ENCODE assay signal across 12 cellular contexts in the genomic region with DNA sequence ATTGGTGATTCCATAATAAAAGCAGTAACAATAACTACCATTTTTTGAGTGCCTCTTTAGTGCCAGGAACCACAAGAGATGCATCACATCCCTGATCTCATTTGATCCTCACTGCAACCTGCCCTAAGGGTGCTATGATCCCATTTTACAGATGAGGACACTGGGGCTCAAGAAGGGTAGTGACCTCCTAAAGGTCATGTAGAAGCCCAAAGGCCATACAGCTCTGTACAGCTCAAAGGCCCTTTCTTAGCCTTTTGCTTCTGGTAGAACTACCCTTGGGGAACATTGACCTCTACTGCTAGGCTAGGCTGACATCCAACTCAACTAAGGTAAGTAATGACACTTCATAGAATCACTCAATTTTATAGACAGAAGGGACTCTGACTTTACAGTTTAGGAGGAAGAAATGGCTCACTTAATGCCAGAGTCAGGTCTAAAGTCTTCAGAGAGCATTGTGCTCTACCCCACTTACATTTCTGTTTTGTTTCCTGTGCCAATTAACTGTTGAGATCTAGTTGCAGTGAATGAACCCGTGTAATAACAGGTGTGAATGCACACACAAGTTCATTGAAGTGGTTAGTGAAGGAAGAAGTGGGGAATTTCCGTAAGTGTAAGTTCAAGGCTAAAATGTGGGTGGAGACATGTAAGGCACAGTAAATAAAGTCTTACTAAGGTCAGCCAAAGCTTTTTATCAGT. TPM values are rescaled to one million over a fixed set of nuclear protein-coding genes. Genes with fewer than 3 reads are reported as not detected.
DNase-seq lines count a peak whose midpoint lies in the region; ATAC-seq and TF ChIP-seq lines count a peak whose summit lies in the region.
"Had no signal": no experiment of that assay in that cellular context is flagged by ENCODE, and none has a peak within 500 bp of the region (broad histone marks: within the 10 kb centered on the region; RNA-seq: fewer than 3 reads in every experiment).

No MANE protein-coding gene starts in this region.

- peak overlapping the region; percentile 17 for H3K4me3 Mint-ChIP-seq in activated T-cell treated with anti-CD3 and anti-CD28 coated beads, Interleukin-2, amount 50 U/mL, for 4 hours
- H3K4me3 Mint-ChIP-seq in activated CD4-positive, alpha-beta memory T cell treated with anti-CD3 and anti-CD28 coated beads, Interleukin-2, amount 10 ng/mL, durations not matched to agents 7 days and 5 days, result no peak overlapping the region

- no peak for TF ChIP-seq POLR2A in thyroid gland (IDR thresholded peaks at IDR 0.05)

- peaks cover 0 to 58% of the 10 kb centered on the region in 2 donors for H3K4me1 ChIP-seq in left lung
- H3K4me1 ChIP-seq in thyroid gland, result peaks cover 35 to 57% of the 10 kb centered on the region in 2 donors

- peaks cover 49% of the 10 kb centered on the region for H3K4me1 Mint-ChIP-seq in activated T-cell treated with anti-CD3 and anti-CD28 coated beads, Interleukin-2, amount 50 U/mL, for 4 hours (ENCODE audit: low read depth)
- H3K4me1 Mint-ChIP-seq in activated CD4-positive, alpha-beta memory T cell treated with anti-CD3 and anti-CD28 coated beads, Interleukin-2, amount 10 ng/mL, durations not matched to agents 7 days and 5 days, result peaks cover 46% of the 10 kb centered on the region

- CTCF ChIA-PET in activated CD4-positive, alpha-beta memory T cell treated with anti-CD3 and anti-CD28 coated beads, Interleukin-2, amount 10 ng/mL, durations not matched to agents 7 days and 5 days (lab: Charles Lee), result interaction anchor here (1.5 to 1.6 kb wide), 2 partner anchors 23 to 215 kb away, joined by 4 to 7 read pairs; no protein-coding TSS in a partner anchor

- WGBS in thyroid gland, 2 donors, result 24 to 37% methylated on average over 2 of the region's 2 CpGs

- peaks cover 36% of the 10 kb centered on the region for H3K36me3 Mint-ChIP-seq in activated T-cell treated with anti-CD3 and anti-CD28 coated beads, Interleukin-2, amount 50 U/mL, for 4 hours (ENCODE audit: insufficient read depth)
- peaks cover 71% of the 10 kb centered on the region for H3K36me3 Mint-ChIP-seq in activated CD4-positive, alpha-beta memory T cell treated with anti-CD3 and anti-CD28 coated beads, Interleukin-2, amount 10 ng/mL, durations not matched to agents 7 days and 5 days (ENCODE audit: low read depth)

- no peaks in the 10 kb centered on the region for H3K27me3 Mint-ChIP-seq in activated T-cell treated with anti-CD3 and anti-CD28 coated beads, Interleukin-2, amount 50 U/mL, for 4 hours (ENCODE audit: low read depth)
- no peaks in the 10 kb centered on the region for H3K27me3 Mint-ChIP-seq in activated CD4-positive, alpha-beta memory T cell treated with anti-CD3 and anti-CD28 coated beads, Interleukin-2, amount 10 ng/mL, durations not matched to agents 7 days and 5 days

- intact Hi-C loops in left lung (cut with DNase I), result no loop called here
- intact Hi-C loops in thyroid gland (cut with DNase I), result loop anchor here (5.0 kb wide), 1 partner anchor 111 kb away; the partner anchor contains the start of gene B4GALT5

- peak overlapping the region; percentile 71 for H3K27ac Mint-ChIP-seq in activated CD4-positive, alpha-beta memory T cell treated with anti-CD3 and anti-CD28 coated beads, Interleukin-2, amount 10 ng/mL, durations not matched to agents 7 days and 5 days

- H3K27me3 ChIP-seq in left lung (no peaks in the 10 kb centered on the region), thyroid gland (no peaks in the 10 kb centered on the region)
- H3K27me3 ChIP-seq: upper lobe of right lung had no signal

- H3K9me3 ChIP-seq in left lung, result no peaks in the 10 kb centered on the region
- no peaks in the 10 kb centered on the region for H3K9me3 ChIP-seq in thyroid gland
- H3K9me3 ChIP-seq: upper lobe of right lung had no signal

- POLR2A ChIA-PET in activated CD4-positive, alpha-beta memory T cell treated with anti-CD3 and anti-CD28 coated beads, Interleukin-2, amount 10 ng/mL, durations not matched to agents 7 days and 5 days (lab: Charles Lee), result interaction anchor here (0.7 to 4.4 kb wide), 3 partner anchors 11 to 30 kb away, joined by 3 to 18 read pairs (median 3); partner anchors contain the start of gene SLC9A8

- no peak overlapping the region for H3K4me3 ChIP-seq in left lung
- H3K4me3 ChIP-seq in thyroid gland (replicated peaks in 1 of 3), result no peak overlapping the region
- H3K4me3 ChIP-seq: upper lobe of right lung had no signal

- H3K9me3 Mint-ChIP-seq in activated T-cell treated with anti-CD3 and anti-CD28 coated beads, Interleukin-2, amount 50 U/mL, for 4 hours, result no peaks in the 10 kb centered on the region
- peaks cover 3% of the 10 kb centered on the region for H3K9me3 Mint-ChIP-seq in activated CD4-positive, alpha-beta memory T cell treated with anti-CD3 and anti-CD28 coated beads, Interleukin-2, amount 10 ng/mL, durations not matched to agents 7 days and 5 days

- peak; percentile 83 to 87 for ATAC-seq in activated T-cell treated with anti-CD3 and anti-CD28 coated beads, Interleukin-2, amount 50 U/mL, for 4 hours
- ATAC-seq in left lung (peak; percentile 24), HG03571 (IDR thresholded peaks at IDR 0.05; ENCODE audit: unreplicated experiment) (no peak), HG02759 (IDR thresholded peaks at IDR 0.05; ENCODE audit: unreplicated experiment) (no peak)
- ATAC-seq: upper lobe of right lung had no signal

- H3K36me3 ChIP-seq in left lung (peaks cover 0 to 66% of the 10 kb centered on the region in 2 donors), thyroid gland (peaks cover 0 to 16% of the 10 kb centered on the region in 2 donors)

- no peak for DNase-seq in activated T-cell treated with anti-CD3 and anti-CD28 coated beads, Interleukin-2, amount 50 U/mL, for 4 hours
- DNase-seq in activated T-cell treated with anti-CD3 and anti-CD28 coated beads for 4 hours, result no peak
- DNase-seq in activated CD4-positive, alpha-beta memory T cell treated with anti-CD3 and anti-CD28 coated beads, Interleukin-2, amount 10 ng/mL, durations not matched to agents 7 days and 5 days, result no peak
- no peak for DNase-seq in left lung
- no peak for DNase-seq in thyroid gland
- no peak for DNase-seq in HK-2 (ENCODE audit: unreplicated experiment)
- DNase-seq: hippocampal formation; NCI-H2081; stimulated activated CD4-positive, alpha-beta T cell treated with anti-CD3 and anti-CD28 coated beads, Interleukin-2, amount 100 ng/mL, for 48 hours; upper lobe of right lung had no signal

- TF ChIP-seq CTCF in left lung (IDR thresholded peaks at IDR 0.05) (no peak), thyroid gland (IDR thresholded peaks at IDR 0.05) (no peak)

- H3K27ac ChIP-seq in left lung, result peak overlapping the region in 1 of 2 donors; percentile 43
- H3K27ac ChIP-seq in thyroid gland, result peak overlapping the region; percentile 5 to 66 (median 32)
- H3K27ac ChIP-seq: upper lobe of right lung had no signal

RNA-seq across cellular contexts. Expression of gene SLC9A8, which starts 10.7 kb away (rescaled TPM):
- total RNA-seq in activated T-cell treated with anti-CD3 and anti-CD28 coated beads, Interleukin-2, amount 50 U/mL, for 4 hours, result 10 to 100 TPM; 11.9 to 16.4 (median 13.2) TPM
- total RNA-seq in activated CD4-positive, alpha-beta memory T cell treated with anti-CD3 and anti-CD28 coated beads, Interleukin-2, amount 10 ng/mL, durations not matched to agents 7 days and 5 days, result 10 to 100 TPM; 18.0 to 21.0 TPM
- total RNA-seq in left lung (10 to 100 TPM in 1 of 2 donors, 1 to 10 TPM in 1; 8.4 to 16.7 TPM), thyroid gland (10 to 100 TPM; 12.0 to 20.2 (median 16.1) TPM)

Comparison
In these comparisons a context has a peak if more than half of its experiments do, and no peak if none do; other contexts are left out.
1. ATAC-seq: peak in activated T-cell treated with anti-CD3 and anti-CD28 coated beads, Interleukin-2, amount 50 U/mL, for 4 hours (2 of 2) and left lung (single experiment); none in HG03571 (single experiment) and HG02759 (single experiment).